In genomic region chr3:172466553-172467130, GRCh38 we compare ENCODE assay signal across 15 cellular contexts. TPM values are rescaled to one million over a fixed set of nuclear protein-coding genes. Genes with fewer than 3 reads are reported as not detected.
DNase-seq lines count a peak whose midpoint lies in the region; ATAC-seq and TF ChIP-seq lines count a peak whose summit lies in the region.
"Had no signal": no experiment of that assay in that cellular context is flagged by ENCODE, and none has a peak within 500 bp of the region (broad histone marks: within the 10 kb centered on the region; RNA-seq: fewer than 3 reads in every experiment).

No MANE protein-coding gene starts in this region.

- no peak overlapping the region for H3K9ac ChIP-seq in HUES48 (ENCODE audit: low read depth, low read length)

- BruUV-seq in Calu3 (replicated peaks; lab: Mats Ljungman, UMichigan): no TSS peak

- no peak overlapping the region for H3K4me3 ChIP-seq in HUES48 (ENCODE audit: low read depth, low read length)
- H3K4me3 ChIP-seq in brain microvascular endothelial cell (ENCODE audit: low read depth, low read length): no peak overlapping the region
- no peak overlapping the region for H3K4me3 ChIP-seq in mesodermal cell (ENCODE audit: extremely low read depth, insufficient read depth, low read length, poor library complexity, severe bottlenecking)

- H3K27ac Mint-ChIP-seq in Calu3 (ENCODE audit: unreplicated experiment): peak overlapping the region; percentile 74
- H3K27ac Mint-ChIP-seq: CD4-positive, CD25-positive, alpha-beta regulatory T cell had no signal

- no CpG with 5 or more reads among the region's 4 CpGs for WGBS in mesodermal cell (ENCODE audit: insufficient coverage in 2 of 2), 2 experiments

- no peaks in the 10 kb centered on the region for H3K27me3 Mint-ChIP-seq in Calu3 (ENCODE audit: unreplicated experiment)

- no peak for DNase-seq in Calu3
- no peak for DNase-seq in brain microvascular endothelial cell
- DNase-seq in kidney tubule cell (ENCODE audit: low spot score): no peak
- DNase-seq: CD4-positive, CD25-positive, alpha-beta regulatory T cell; DND-41; H7; KBM-7; NCI-H1092 treated with DMSO at 0.1 percent for 48 hours; NCI-H1694; NCI-H2107 had no signal

- in situ Hi-C loops in brain microvascular endothelial cell (cut with HindIII; ENCODE audit: low pct_ligation_motif_present, low sequenced_read_pairs): no loop called here

- H3K36me3 ChIP-seq in HUES48 (ENCODE audit: control insufficient read depth, insufficient read depth, low read length) (no peaks in the 10 kb centered on the region), brain microvascular endothelial cell (replicated peaks) (no peaks in the 10 kb centered on the region), mesodermal cell (ENCODE audit: control insufficient read depth, insufficient read depth, low read length) (no peaks in the 10 kb centered on the region)

- H3K9me3 ChIP-seq in HUES48 (ENCODE audit: control insufficient read depth, insufficient read depth, low read length) (no peaks in the 10 kb centered on the region), mesodermal cell (ENCODE audit: control insufficient read depth, low read length) (no peaks in the 10 kb centered on the region)

- CTCF ChIA-PET in Calu3 (lab: Charles Lee): interaction anchor here (0.6 to 1.8 kb wide), 4 partner anchors 11 to 283 kb away, joined by 3 to 8 read pairs (median 6); no protein-coding TSS in a partner anchor

- H3K4me1 ChIP-seq in HUES48 (ENCODE audit: control insufficient read depth, insufficient read depth, low read length) (no peaks in the 10 kb centered on the region), mesodermal cell (ENCODE audit: control insufficient read depth, insufficient read depth, low read length, poor library complexity, severe bottlenecking) (peaks cover 19% of the 10 kb centered on the region)

- H3K4me3 Mint-ChIP-seq in Calu3 (ENCODE audit: low read depth, unreplicated experiment): peak overlapping the region; percentile 19
- H3K4me3 Mint-ChIP-seq: CD4-positive, CD25-positive, alpha-beta regulatory T cell had no signal

- peaks cover 6% of the 10 kb centered on the region for H3K9me3 Mint-ChIP-seq in Calu3 (ENCODE audit: low read depth, unreplicated experiment)

- H3K27ac ChIP-seq in HUES48 (ENCODE audit: low read depth, low read length) (peak overlapping the region; percentile 35), brain microvascular endothelial cell (peak overlapping the region; percentile 43), mesodermal cell (ENCODE audit: low read depth, low read length, severe bottlenecking) (peak overlapping the region; percentile 2)

- H3K27me3 ChIP-seq in HUES48 (ENCODE audit: control insufficient read depth, insufficient read depth, low read length) (no peaks in the 10 kb centered on the region), brain microvascular endothelial cell (replicated peaks) (no peaks in the 10 kb centered on the region)

- H3K4me1 Mint-ChIP-seq in Calu3 (ENCODE audit: low read depth, unreplicated experiment): peaks cover 44% of the 10 kb centered on the region

- TF ChIP-seq CTCF in Calu3 (IDR thresholded peaks at IDR 0.05; ENCODE audit: unreplicated experiment) (no peak), brain microvascular endothelial cell (IDR thresholded peaks at IDR 0.05; ENCODE audit: low read depth, low read length, missing control alignments) (no peak)

- no peak for ATAC-seq in HG02885 (IDR thresholded peaks at IDR 0.05; ENCODE audit: poor library complexity, unreplicated experiment)
- ATAC-seq in GM21367 (IDR thresholded peaks at IDR 0.05; ENCODE audit: unreplicated experiment): no peak

- peaks cover 5% of the 10 kb centered on the region for H3K36me3 Mint-ChIP-seq in Calu3 (ENCODE audit: insufficient read depth, unreplicated experiment)
- H3K36me3 Mint-ChIP-seq: CD4-positive, CD25-positive, alpha-beta regulatory T cell had no signal

- intact Hi-C loops in Calu3 (cut with micrococcal nuclease; ENCODE audit: unreplicated experiment): no loop called here

RNA-seq across cellular contexts. Expression of gene GHSR, which starts 18.4 kb away (rescaled TPM):
- not detected in 2 replicates for total RNA-seq in Calu3 (2022)
- polyA plus RNA-seq in mesodermal cell (2013, experiment 1 of 2): not detected
- polyA plus RNA-seq in mesodermal cell (2013, experiment 2 of 2): not detected
- total RNA-seq: CD4-positive, CD25-positive, alpha-beta regulatory T cell; H7; M059J had no signal
- polyA plus RNA-seq: CD4-positive, CD25-positive, alpha-beta regulatory T cell had no signal

RNA-seq across cellular contexts. Expression of gene TNFSF10, which starts 56.6 kb away (rescaled TPM):
- total RNA-seq in Calu3 (2022): 41.4 and 58.7 TPM in 2 replicates
- 17.0 TPM for polyA plus RNA-seq in mesodermal cell (2013, experiment 1 of 2)
- polyA plus RNA-seq in mesodermal cell (2013, experiment 2 of 2): 15.7 TPM
- total RNA-seq: H7 had no signal
